ENCODE assay signal across 1 cellular context in the genomic region with DNA sequence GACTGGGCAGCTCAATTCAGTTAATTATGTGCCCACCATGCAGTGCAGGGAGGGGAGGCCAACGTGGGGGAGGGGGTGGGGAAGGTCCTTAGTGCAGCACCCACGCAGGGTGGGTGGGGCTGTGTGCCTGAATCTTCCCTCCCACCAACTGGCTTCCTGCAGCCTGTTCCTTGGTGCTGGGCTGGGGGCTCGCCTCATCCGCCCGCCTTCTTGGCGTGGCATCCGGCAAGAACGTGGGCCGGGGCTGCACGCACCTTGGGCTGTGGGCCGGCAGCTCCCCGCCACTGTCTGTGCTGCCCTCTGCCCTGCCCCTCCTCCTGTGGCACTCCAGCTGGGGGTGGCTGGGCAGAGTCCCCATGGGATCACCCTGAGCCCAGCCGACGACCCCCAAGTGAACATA.
A peak's percentile ranks its signal among the peaks of the same experiment; 100 is the strongest.
TF ChIP-seq lines count a peak whose summit lies in the region.

No MANE protein-coding gene starts in this region.

TF ChIP-seq in K562, 482 proteins besides CTCF, POLR2A, EP300 and RAD21 (continued from another document):
- no peak for TF ChIP-seq GTF2F1 (IDR thresholded peaks at IDR 0.05; ENCODE audit: low read depth, low read length)
- TF ChIP-seq, protein P1, sequence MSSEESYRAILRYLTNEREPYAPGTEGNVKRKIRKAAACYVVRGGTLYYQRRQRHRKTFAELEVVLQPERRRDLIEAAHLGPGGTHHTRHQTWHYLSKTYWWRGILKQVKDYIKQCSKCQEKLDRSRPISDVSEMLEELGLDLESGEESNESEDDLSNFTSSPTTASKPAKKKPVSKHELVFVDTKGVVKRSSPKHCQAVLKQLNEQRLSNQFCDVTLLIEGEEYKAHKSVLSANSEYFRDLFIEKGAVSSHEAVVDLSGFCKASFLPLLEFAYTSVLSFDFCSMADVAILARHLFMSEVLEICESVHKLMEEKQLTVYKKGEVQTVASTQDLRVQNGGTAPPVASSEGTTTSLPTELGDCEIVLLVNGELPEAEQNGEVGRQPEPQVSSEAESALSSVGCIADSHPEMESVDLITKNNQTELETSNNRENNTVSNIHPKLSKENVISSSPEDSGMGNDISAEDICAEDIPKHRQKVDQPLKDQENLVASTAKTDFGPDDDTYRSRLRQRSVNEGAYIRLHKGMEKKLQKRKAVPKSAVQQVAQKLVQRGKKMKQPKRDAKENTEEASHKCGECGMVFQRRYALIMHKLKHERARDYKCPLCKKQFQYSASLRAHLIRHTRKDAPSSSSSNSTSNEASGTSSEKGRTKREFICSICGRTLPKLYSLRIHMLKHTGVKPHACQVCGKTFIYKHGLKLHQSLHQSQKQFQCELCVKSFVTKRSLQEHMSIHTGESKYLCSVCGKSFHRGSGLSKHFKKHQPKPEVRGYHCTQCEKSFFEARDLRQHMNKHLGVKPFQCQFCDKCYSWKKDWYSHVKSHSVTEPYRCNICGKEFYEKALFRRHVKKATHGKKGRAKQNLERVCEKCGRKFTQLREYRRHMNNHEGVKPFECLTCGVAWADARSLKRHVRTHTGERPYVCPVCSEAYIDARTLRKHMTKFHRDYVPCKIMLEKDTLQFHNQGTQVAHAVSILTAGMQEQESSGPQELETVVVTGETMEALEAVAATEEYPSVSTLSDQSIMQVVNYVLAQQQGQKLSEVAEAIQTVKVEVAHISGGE (CRISPR knock-in tag; IDR thresholded peaks at IDR 0.05): 0 out of 6 replicates have a peak, but pooled peaks of 1 of the 3 experiments have one; percentile 41
TF ChIP-seq in K562: peak in this region for 5.
